Comparison of ENCODE assay signal across 1 cellular context in the genomic region with DNA sequence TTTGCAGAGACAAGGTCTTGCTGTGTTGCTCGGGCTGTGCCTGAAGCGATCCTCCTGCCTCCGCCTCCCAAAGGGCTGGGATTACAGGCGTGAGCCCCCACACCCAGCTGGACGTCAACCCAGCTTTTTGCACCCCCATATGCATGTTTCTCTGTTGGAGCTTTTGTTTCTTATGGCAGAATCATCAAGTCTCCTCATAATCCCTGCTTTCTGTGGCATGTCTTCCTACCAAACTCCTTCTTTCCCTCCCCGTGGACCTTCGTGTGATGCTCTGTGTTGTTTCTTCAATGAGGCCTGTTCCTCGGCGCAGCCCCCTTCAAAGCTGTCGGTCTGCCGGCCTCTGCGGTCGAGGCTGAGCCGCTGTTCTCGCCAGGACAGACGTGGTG.
TF ChIP-seq lines count a peak whose summit lies in the region.

No MANE protein-coding gene starts in this region.

TF ChIP-seq in IMR-90, 13 proteins besides CTCF, POLR2A, EP300 and RAD21:
- TF ChIP-seq MAFK (IDR thresholded peaks at IDR 0.05; ENCODE audit: low read depth, low read length): no peak
- TF ChIP-seq MXI1 (IDR thresholded peaks at IDR 0.05; ENCODE audit: borderline replicate concordance, low read depth, low read length): no peak
- TF ChIP-seq MAZ (IDR thresholded peaks at IDR 0.05; ENCODE audit: borderline replicate concordance, low read depth, low read length): no peak
- no peak for TF ChIP-seq NFE2L2 (IDR thresholded peaks at IDR 0.05; ENCODE audit: low read depth, low read length)
- TF ChIP-seq, protein P1, sequence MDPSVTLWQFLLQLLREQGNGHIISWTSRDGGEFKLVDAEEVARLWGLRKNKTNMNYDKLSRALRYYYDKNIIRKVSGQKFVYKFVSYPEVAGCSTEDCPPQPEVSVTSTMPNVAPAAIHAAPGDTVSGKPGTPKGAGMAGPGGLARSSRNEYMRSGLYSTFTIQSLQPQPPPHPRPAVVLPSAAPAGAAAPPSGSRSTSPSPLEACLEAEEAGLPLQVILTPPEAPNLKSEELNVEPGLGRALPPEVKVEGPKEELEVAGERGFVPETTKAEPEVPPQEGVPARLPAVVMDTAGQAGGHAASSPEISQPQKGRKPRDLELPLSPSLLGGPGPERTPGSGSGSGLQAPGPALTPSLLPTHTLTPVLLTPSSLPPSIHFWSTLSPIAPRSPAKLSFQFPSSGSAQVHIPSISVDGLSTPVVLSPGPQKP (IDR thresholded peaks at IDR 0.05; ENCODE audit: borderline replicate concordance, low read depth, low read length): no peak
- TF ChIP-seq CHD1 (IDR thresholded peaks at IDR 0.05; ENCODE audit: low read depth, low read length): no peak
- no peak for TF ChIP-seq CEBPB (IDR thresholded peaks at IDR 0.05; ENCODE audit: low read depth, low read length)
- no peak for TF ChIP-seq FOS (IDR thresholded peaks at IDR 0.05; ENCODE audit: low read depth, low read length)
- TF ChIP-seq SMC3 (IDR thresholded peaks at IDR 0.05; ENCODE audit: low read depth, low read length): no peak
- no peak for TF ChIP-seq RFX5 (IDR thresholded peaks at IDR 0.05; ENCODE audit: low read depth, low read length)
